Comparison of ENCODE assay signal across 8 cellular contexts in genomic region chr1:91402023-91402422, GRCh38. TPM values are rescaled to one million over a fixed set of nuclear protein-coding genes. Genes with fewer than 3 reads are reported as not detected.
DNase-seq lines count a peak whose midpoint lies in the region; ATAC-seq and TF ChIP-seq lines count a peak whose summit lies in the region.

No MANE protein-coding gene starts in this region.

- H3K4me3 ChIP-seq in liver (ENCODE audit: low read depth in 1 of 3, low read length in 3 of 3) = no peak overlapping the region

- H3K27ac ChIP-seq in VCaP = no peak overlapping the region
- no peak overlapping the region for H3K27ac ChIP-seq in liver (ENCODE audit: low read depth in 1 of 2, low read length in 2 of 2)

- ATAC-seq in HG03095 (IDR thresholded peaks at IDR 0.05; ENCODE audit: unreplicated experiment) = no peak
- ATAC-seq in esophagus mucosa = no peak
- no peak for ATAC-seq in GM21528 (IDR thresholded peaks at IDR 0.05; ENCODE audit: low FRiP score, unreplicated experiment)

- peak; percentile 61 to 70 for TF ChIP-seq RAD21 in liver (IDR thresholded peaks at IDR 0.05)

- peak; percentile 78 for DNase-seq in DMS53 treated with DMSO at 0.1 percent for 48 hours (lab: John Stamatoyannopoulos, UW; ENCODE audit: unreplicated experiment)
- no peak for DNase-seq in effector CD4-positive, alpha-beta T cell

- no peak overlapping the region for H3K9ac ChIP-seq in liver (ENCODE audit: low read depth in 1 of 2, low read length in 2 of 2)

- H3K9me3 ChIP-seq in liver (ENCODE audit: control insufficient read depth in 4 of 4, low read length in 3 of 4) = no peaks in the 10 kb centered on the region

- H3K36me3 ChIP-seq in liver (ENCODE audit: control insufficient read depth in 4 of 4, insufficient read depth in 3 of 4, low read depth in 1 of 4, low read length in 3 of 4) = no peaks in the 10 kb centered on the region

- H3K27me3 ChIP-seq in liver (ENCODE audit: control insufficient read depth in 4 of 4, insufficient read depth in 4 of 4, low read length in 3 of 4) = peaks cover 0 to 5% (median 0%) of the 10 kb centered on the region in 4 donors

- 34% methylated on average over 3 of the region's 3 CpGs for WGBS in liver

- peaks cover 6 to 11% (median 7%) of the 10 kb centered on the region in 4 donors for H3K4me1 ChIP-seq in liver (ENCODE audit: control insufficient read depth in 4 of 4, insufficient read depth in 4 of 4, low read length in 3 of 4)

- peak; percentile 69 for TF ChIP-seq CTCF in LNCAP (IDR thresholded peaks at IDR 0.05)
- TF ChIP-seq CTCF in VCaP (conservative IDR thresholded peaks at IDR 0.05) = peak; percentile 76
- peak; percentile 29 for TF ChIP-seq CTCF in liver (IDR thresholded peaks at IDR 0.05; ENCODE audit: low read depth, low read length, missing input control)

TF ChIP-seq in liver, 16 proteins besides CTCF, POLR2A, EP300 and RAD21:
- TF ChIP-seq EGR1 (IDR thresholded peaks at IDR 0.05; ENCODE audit: low read depth in 2 of 2) (no peak), HNF4G (IDR thresholded peaks at IDR 0.05) (no peak), ZBTB33 (IDR thresholded peaks at IDR 0.05) (no peak)

RNA-seq across cellular contexts. Expression of gene HFM1, which starts 2.6 kb away (rescaled TPM):
- total RNA-seq in liver (1 to 10 TPM in 1 of 2 donors, under 1 TPM in 1; 0.17 to 2.8 TPM), esophagus mucosa (0.08 TPM)
- polyA plus RNA-seq in liver = under 1 TPM; 0.01 to 0.42 TPM
